Comparison of ENCODE assay signal across 20 cellular contexts in the genomic region with DNA sequence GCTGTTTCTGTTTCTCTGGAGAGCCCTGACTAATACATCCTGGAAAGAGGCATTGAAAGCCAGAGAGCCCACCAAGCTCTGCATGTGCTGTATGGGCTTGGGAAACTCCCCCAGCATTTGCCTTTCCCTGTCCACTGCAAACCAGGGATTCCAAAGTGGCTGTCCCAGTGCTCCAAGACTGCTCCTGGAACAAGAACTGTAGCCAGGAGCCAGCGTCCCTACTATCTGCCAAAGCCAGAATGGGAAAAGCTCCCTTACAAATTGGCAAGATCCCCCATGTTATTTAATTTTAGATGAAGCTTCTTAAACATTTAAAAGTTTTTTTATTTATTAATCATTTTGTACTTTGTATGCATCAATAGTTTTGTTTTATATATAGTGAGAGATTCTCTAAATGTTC.
"Had no signal": no experiment of that assay in that cellular context is flagged by ENCODE, and none has a peak within 500 bp of the region (broad histone marks: within the 10 kb centered on the region; RNA-seq: fewer than 3 reads in every experiment).

No MANE protein-coding gene starts in this region.

- ATAC-seq: naive thymus-derived CD8-positive, alpha-beta T cell; right cardiac atrium; sciatic nerve; stimulated activated naive B cell treated with anti-CD40 and anti-IgM and Interleukin-4, amounts not matched to agents 10 μg/mL and 1 μg/mL and 100 μg/mL, for 72 hours; stimulated activated naive CD8-positive, alpha-beta T cell treated with anti-CD3 and anti-CD28 coated beads, Interleukin-15, Interleukin-2, amounts not matched to agents 100 U/mL and 50 U/mL, for 24 hours had no signal

- DNase-seq: immature natural killer cell; kidney; left ventricle myocardium inferior; naive thymus-derived CD8-positive, alpha-beta T cell; pancreas; posterior cingulate gyrus; retina; stimulated activated CD4-positive, alpha-beta T cell treated with anti-CD3 and anti-CD28 coated beads, Interleukin-12 subunit alpha, Interleukin-12 subunit beta, amount 100 ng/mL, for 4 hours; stimulated activated CD4-positive, alpha-beta T cell treated with anti-CD3 and anti-CD28 coated beads, Interleukin-15, amount 100 ng/mL, for 24 hours; stimulated activated CD4-positive, alpha-beta T cell treated with anti-CD3 and anti-CD28 coated beads, Interleukin-2, amount 100 ng/mL, for 24 hours; stimulated activated CD4-positive, alpha-beta T cell treated with anti-CD3 and anti-CD28 coated beads, Interleukin-4, amount 100 ng/mL, for 1 hour; stimulated activated naive B cell treated with anti-CD40 and anti-IgM and Interleukin-4, amounts not matched to agents 10 μg/mL and 1 μg/mL and 100 μg/mL, for 72 hours; stimulated activated naive CD8-positive, alpha-beta T cell treated with anti-CD3 and anti-CD28 coated beads, Interleukin-15, Interleukin-2, amounts not matched to agents 100 U/mL and 50 U/mL, for 24 hours; stomach; testis; thyroid gland; transverse colon; upper lobe of left lung had no signal
